In the genomic region with DNA sequence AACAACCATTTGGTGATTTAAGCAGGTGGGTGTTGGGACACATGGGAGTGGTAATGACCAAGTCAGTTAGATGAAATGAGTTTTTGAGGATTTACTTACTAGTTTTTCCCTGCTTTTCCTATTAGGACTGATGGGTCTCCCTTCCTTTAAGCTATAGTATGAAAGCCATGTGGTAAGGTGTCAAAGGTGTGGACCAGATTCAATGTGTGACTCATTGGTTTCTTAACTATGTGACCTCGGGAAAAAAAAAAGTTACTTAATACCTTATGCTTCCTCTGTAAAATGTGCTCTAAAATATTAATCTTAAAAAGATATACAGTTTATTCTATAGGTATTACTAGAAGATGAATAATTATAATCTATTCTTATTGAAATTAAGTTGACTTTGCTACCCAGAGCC, we compare ENCODE assay signal across 32 cellular contexts.
"Had no signal": no experiment of that assay in that cellular context is flagged by ENCODE, and none has a peak within 500 bp of the region (broad histone marks: within the 10 kb centered on the region; RNA-seq: fewer than 3 reads in every experiment).

No MANE protein-coding gene starts in this region.

- DNase-seq: dorsolateral prefrontal cortex; effector CD4-positive, alpha-beta T cell; foreskin melanocyte; hypothalamus; immature natural killer cell; mesenchymal stem cell; mucosa of descending colon; naive B cell; stimulated activated CD4-positive, alpha-beta T cell treated with anti-CD3 and anti-CD28 coated beads, Interleukin-12 subunit alpha, Interleukin-12 subunit beta, amount 100 ng/mL, for 4 hours; stimulated activated CD4-positive, alpha-beta T cell treated with anti-CD3 and anti-CD28 coated beads, Interleukin-1b, Interleukin-23, amount 100 ng/mL, for 48 hours; stimulated activated CD4-positive, alpha-beta T cell treated with anti-CD3 and anti-CD28 coated beads, Interleukin-4, amount 100 ng/mL, for 1 hour; stimulated activated CD8-positive, alpha-beta memory T cell treated with anti-CD3 and anti-CD28 coated beads, Interleukin-4, amount 100 ng/mL, for 48 hours; stimulated activated naive CD4-positive, alpha-beta T cell treated with Interleukin-2 at 50 U/mL for 16 hours; stomach; thyroid gland; trophoblast cell had no signal

- H3K36me3 Mint-ChIP-seq: immature natural killer cell; mesothelial cell of epicardium; naive B cell; natural killer cell treated with Interleukin-12 subunit alpha and Interleukin-12 subunit beta and Interleukin-15 and Interleukin-18, amount 100 ng/mL, for 72 hours had no signal

- ATAC-seq: esophagus mucosa; left lobe of liver; mucosa of descending colon; natural killer cell treated with Interleukin-12 subunit alpha and Interleukin-12 subunit beta and Interleukin-15 and Interleukin-18, amount 100 ng/mL, for 72 hours; sciatic nerve had no signal

- H3K27ac ChIP-seq: dorsolateral prefrontal cortex, epithelial cell of prostate, neutrophil, parathyroid adenoma, right atrium auricular region, stomach, thyroid gland, vagina had no signal

- H3K9me3 Mint-ChIP-seq: immature natural killer cell; natural killer cell treated with Interleukin-12 subunit alpha and Interleukin-12 subunit beta and Interleukin-15 and Interleukin-18, amount 100 ng/mL, for 72 hours; neural crest cell had no signal

- H3K27me3 Mint-ChIP-seq: naive B cell; natural killer cell treated with Interleukin-12 subunit alpha and Interleukin-12 subunit beta and Interleukin-15 and Interleukin-18, amount 100 ng/mL, for 72 hours; progenitor cell of endocrine pancreas had no signal

- H3K4me1 Mint-ChIP-seq: immature natural killer cell, neural crest cell had no signal

- H3K27ac Mint-ChIP-seq: immature natural killer cell, mesothelial cell of epicardium, naive B cell, progenitor cell of endocrine pancreas had no signal

- H3K4me1 ChIP-seq: parathyroid adenoma, right atrium auricular region, stomach, thyroid gland had no signal

- H3K4me3 ChIP-seq: dorsolateral prefrontal cortex, lung, mucosa of descending colon, right atrium auricular region, smooth muscle cell, stomach, thyroid gland, vagina had no signal

- H3K27me3 ChIP-seq: dorsolateral prefrontal cortex, neutrophil, right atrium auricular region, stomach, thyroid gland, vagina had no signal

- FAIRE-seq: colon, keratinocyte had no signal

- H3K4me3 Mint-ChIP-seq: immature natural killer cell; mesothelial cell of epicardium; naive B cell; natural killer cell treated with Interleukin-12 subunit alpha and Interleukin-12 subunit beta and Interleukin-15 and Interleukin-18, amount 100 ng/mL, for 72 hours; neural crest cell had no signal
